In the genomic region with DNA sequence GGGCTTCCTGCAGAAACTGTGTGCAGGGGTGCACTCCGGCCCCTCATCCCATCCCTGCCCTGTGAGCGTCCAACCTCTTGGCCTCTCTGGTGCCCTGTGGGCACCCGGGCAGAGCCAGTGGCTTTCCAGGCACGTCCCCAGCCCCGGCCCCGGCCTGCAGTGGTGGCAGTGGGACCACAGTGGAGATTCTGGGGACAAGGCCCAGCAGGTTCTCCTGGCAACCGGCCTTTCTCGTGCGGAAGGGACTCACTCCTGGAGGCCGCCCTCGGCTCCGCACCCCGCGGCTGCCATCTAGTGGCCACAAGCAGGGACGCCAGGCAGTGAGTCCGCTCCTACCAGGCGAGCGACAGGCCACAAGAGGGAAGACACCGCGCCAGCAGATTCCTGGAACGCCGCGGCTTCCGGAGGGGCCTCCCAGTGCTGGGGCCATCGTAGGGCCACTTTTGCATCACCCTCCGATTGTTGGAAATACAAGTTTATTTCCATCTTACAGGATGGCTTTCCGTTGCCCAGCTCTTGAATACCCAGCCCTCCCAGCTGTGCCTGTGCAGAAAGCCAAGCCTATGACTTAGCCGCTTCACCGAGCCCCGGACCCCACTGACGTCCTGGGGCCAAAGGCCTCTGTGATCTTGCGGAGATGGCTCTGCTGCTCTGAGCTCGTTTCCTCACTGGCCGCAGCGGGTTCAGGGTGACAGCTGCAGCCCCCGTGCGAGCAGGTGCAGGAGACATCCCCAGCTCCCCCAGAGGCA, we compare ENCODE assay signal across 8 cellular contexts.
A peak's percentile ranks its signal among the peaks of the same experiment; 100 is the strongest.
DNase-seq lines count a peak whose midpoint lies in the region; ATAC-seq, FAIRE-seq and TF ChIP-seq lines count a peak whose summit lies in the region.

No MANE protein-coding gene starts in this region.

- 21 to 23% (median 23%) methylated on average over 23 to 37 of the region's 37 CpGs for WGBS in stomach, 5 donors

- H3K9me3 ChIP-seq in Karpas-422 (ENCODE audit: low read length) (peaks cover 10% of the 10 kb centered on the region), neural cell (ENCODE audit: low read length) (peaks cover 7% of the 10 kb centered on the region), stomach (peaks cover 0 to 11% (median 10%) of the 10 kb centered on the region in 4 donors)

- no peak overlapping the region for H3K9ac ChIP-seq in Karpas-422 (ENCODE audit: low read length)
- peak overlapping the region; percentile 18 for H3K9ac ChIP-seq in neural cell (ENCODE audit: low read length)

- H3K79me2 ChIP-seq in Karpas-422 (ENCODE audit: low read length) (no peaks in the 10 kb centered on the region), neural cell (replicated peaks; ENCODE audit: insufficient read depth, low read length) (no peaks in the 10 kb centered on the region)

- ATAC-seq in HG03520 (IDR thresholded peaks at IDR 0.05; ENCODE audit: unreplicated experiment), result no peak

- intact Hi-C loops in stomach (cut with DNase I; ENCODE audit: low total_unique reads), result loop anchor here (5.0 kb wide), 1 partner anchor 288 kb away; no protein-coding TSS in a partner anchor

- no peak for FAIRE-seq in RCC 7860 (lab: Jason Lieb, UNC)

- H3K27ac ChIP-seq in Karpas-422 (ENCODE audit: low read length) (no peak overlapping the region), neural cell (ENCODE audit: low read length) (no peak overlapping the region), stomach (no peak overlapping the region)

- no peaks in the 10 kb centered on the region for H3F3A ChIP-seq in neural cell (ENCODE audit: insufficient read depth, low read length, poor library complexity, severe bottlenecking)

- H3K36me3 ChIP-seq in Karpas-422 (ENCODE audit: insufficient read depth, low read length) (no peaks in the 10 kb centered on the region), neural cell (ENCODE audit: insufficient read depth, low read length) (no peaks in the 10 kb centered on the region), stomach (peaks cover 0 to 1% (median 0%) of the 10 kb centered on the region in 4 donors)

- H3K4me3 ChIP-seq in Karpas-422 (ENCODE audit: low read length), result no peak overlapping the region
- no peak overlapping the region for H3K4me3 ChIP-seq in fibroblast of the aortic adventitia (ENCODE audit: low read depth, low read length)
- H3K4me3 ChIP-seq in neural cell (ENCODE audit: low read length), result no peak overlapping the region
- no peak overlapping the region for H3K4me3 ChIP-seq in stomach

- peak; percentile 99 for TF ChIP-seq RAD21 in neural cell (conservative IDR thresholded peaks at IDR 0.05)

- no peak for TF ChIP-seq POLR2A in stomach (IDR thresholded peaks at IDR 0.05)

- TF ChIP-seq EP300 in neural cell (conservative IDR thresholded peaks at IDR 0.05; ENCODE audit: poor library complexity, severe bottlenecking) (no peak), stomach (IDR thresholded peaks at IDR 0.05) (no peak)

- TF ChIP-seq CTCF in fibroblast of the aortic adventitia (IDR thresholded peaks at IDR 0.05; ENCODE audit: insufficient read depth, low read length) (peak; percentile 97), neural cell (IDR thresholded peaks at IDR 0.05; ENCODE audit: poor library complexity, severe bottlenecking) (peak; percentile 98), stomach (IDR thresholded peaks at IDR 0.05) (peak in 6 of 7 experiments; percentile 71 to 97 (median 90))

- DNase-seq in DMS53 (lab: John Stamatoyannopoulos, UW) (peak; percentile 85), Karpas-422 (peak; percentile 83), RCC 7860 (ENCODE audit: low spot score) (peak; percentile 33), activated T-helper 1 cell treated with Interleukin-2 at 50 U/mL for 16 hours (ENCODE audit: low read depth) (peak; percentile 13), fibroblast of the aortic adventitia (ENCODE audit: low read depth) (peak; percentile 51), stomach (peak; percentile 85)

- H2AFZ ChIP-seq in Karpas-422 (ENCODE audit: low read length) (no peak overlapping the region), neural cell (ENCODE audit: low read depth, low read length) (no peak overlapping the region)

- H4K20me1 ChIP-seq in Karpas-422 (ENCODE audit: insufficient read depth, low read depth, low read length) (no peaks in the 10 kb centered on the region), neural cell (ENCODE audit: insufficient read depth) (no peaks in the 10 kb centered on the region)

- 0 out of 2 replicates have a peak, but pooled peaks cover 3% of the 10 kb centered on the region for H3K27me3 ChIP-seq in Karpas-422 (ENCODE audit: low read length)
- H3K27me3 ChIP-seq in neural cell (ENCODE audit: insufficient read depth, low read depth, low read length), result no peaks in the 10 kb centered on the region
- peaks cover 0 to 20% (median 0%) of the 10 kb centered on the region in 3 donors for H3K27me3 ChIP-seq in stomach

- H3K4me1 ChIP-seq in Karpas-422 (ENCODE audit: low read length), result no peaks in the 10 kb centered on the region
- H3K4me1 ChIP-seq in stomach, result peaks cover 0 to 9% (median 6%) of the 10 kb centered on the region in 4 donors

- H3K9me2 ChIP-seq in Karpas-422 (replicated peaks; ENCODE audit: insufficient read depth, low read length) (no peaks in the 10 kb centered on the region), neural cell (ENCODE audit: insufficient read depth, low read length) (no peaks in the 10 kb centered on the region)

- H3K4me2 ChIP-seq in Karpas-422 (ENCODE audit: low read depth, low read length, poor library complexity, severe bottlenecking) (no peak overlapping the region), neural cell (ENCODE audit: low read length) (no peak overlapping the region)

TF ChIP-seq in neural cell, 6 proteins besides CTCF, POLR2A, EP300 and RAD21:
- TF ChIP-seq EZH2 (IDR thresholded peaks at IDR 0.05; ENCODE audit: borderline replicate concordance, insufficient read depth, low read length, poor library complexity, severe bottlenecking) (no peak), SMC3 (conservative IDR thresholded peaks at IDR 0.05; ENCODE audit: poor library complexity) (peak; percentile 99), TAF1 (IDR thresholded peaks at IDR 0.05; ENCODE audit: low read depth) (no peak), POLR2AphosphoS5 (IDR thresholded peaks at IDR 0.05) (peak; percentile 22), MXI1 (conservative IDR thresholded peaks at IDR 0.05; ENCODE audit: poor library complexity, severe bottlenecking) (no peak)
- TF ChIP-seq, protein P1, sequence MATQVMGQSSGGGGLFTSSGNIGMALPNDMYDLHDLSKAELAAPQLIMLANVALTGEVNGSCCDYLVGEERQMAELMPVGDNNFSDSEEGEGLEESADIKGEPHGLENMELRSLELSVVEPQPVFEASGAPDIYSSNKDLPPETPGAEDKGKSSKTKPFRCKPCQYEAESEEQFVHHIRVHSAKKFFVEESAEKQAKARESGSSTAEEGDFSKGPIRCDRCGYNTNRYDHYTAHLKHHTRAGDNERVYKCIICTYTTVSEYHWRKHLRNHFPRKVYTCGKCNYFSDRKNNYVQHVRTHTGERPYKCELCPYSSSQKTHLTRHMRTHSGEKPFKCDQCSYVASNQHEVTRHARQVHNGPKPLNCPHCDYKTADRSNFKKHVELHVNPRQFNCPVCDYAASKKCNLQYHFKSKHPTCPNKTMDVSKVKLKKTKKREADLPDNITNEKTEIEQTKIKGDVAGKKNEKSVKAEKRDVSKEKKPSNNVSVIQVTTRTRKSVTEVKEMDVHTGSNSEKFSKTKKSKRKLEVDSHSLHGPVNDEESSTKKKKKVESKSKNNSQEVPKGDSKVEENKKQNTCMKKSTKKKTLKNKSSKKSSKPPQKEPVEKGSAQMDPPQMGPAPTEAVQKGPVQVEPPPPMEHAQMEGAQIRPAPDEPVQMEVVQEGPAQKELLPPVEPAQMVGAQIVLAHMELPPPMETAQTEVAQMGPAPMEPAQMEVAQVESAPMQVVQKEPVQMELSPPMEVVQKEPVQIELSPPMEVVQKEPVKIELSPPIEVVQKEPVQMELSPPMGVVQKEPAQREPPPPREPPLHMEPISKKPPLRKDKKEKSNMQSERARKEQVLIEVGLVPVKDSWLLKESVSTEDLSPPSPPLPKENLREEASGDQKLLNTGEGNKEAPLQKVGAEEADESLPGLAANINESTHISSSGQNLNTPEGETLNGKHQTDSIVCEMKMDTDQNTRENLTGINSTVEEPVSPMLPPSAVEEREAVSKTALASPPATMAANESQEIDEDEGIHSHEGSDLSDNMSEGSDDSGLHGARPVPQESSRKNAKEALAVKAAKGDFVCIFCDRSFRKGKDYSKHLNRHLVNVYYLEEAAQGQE (IDR thresholded peaks at IDR 0.05; ENCODE audit: borderline replicate concordance), result no peak
TF ChIP-seq in neural cell: peak in this region for 2.

Comparison
In these comparisons a context has a peak if more than half of its experiments do, and no peak if none do; other contexts are left out.
1. DNase-seq: peak in every context shown above with its lines; median percentile 85 in DMS53; 85 in stomach; 83 in Karpas-422; 51 in fibroblast of the aortic adventitia; 33 in RCC 7860; 13 in activated T-helper 1 cell treated with Interleukin-2 at 50 U/mL for 16 hours.